In the genomic region with DNA sequence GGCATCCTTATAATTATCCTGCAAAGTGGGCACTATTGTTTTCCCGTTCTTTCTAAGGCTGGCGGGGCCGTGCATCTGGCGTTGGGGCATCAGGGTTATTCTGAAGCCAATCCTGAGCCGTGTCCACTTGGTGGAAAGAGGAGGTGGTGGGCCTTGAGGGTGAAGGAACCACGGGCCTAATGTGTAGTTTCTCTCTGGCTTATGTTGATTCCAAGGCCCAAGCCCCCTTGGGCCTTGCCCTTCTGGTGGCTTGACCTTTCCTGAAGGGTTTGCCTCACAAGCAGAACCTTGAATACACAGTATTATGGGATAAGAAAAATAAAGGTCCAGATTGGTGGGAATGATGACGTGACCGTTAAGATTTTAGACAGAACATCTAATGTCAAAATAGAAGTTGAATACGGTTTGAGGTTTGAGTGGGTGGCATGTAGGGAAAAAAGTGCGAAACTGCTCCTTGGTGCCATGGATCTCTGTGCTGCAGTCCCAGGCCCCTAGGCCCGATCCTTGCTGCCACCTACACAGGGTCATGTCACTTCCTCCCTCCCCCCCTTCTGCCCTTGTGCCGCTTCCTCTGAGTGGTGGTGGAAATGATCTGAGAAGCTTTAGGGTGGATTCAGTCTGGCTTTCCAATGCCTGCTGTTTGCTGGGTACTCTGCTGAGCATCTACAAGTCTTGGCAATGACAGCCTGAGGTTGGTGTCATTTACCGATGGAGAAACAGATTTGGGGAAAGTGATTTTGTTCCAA, we compare ENCODE assay signal across 16 cellular contexts.
DNase-seq lines count a peak whose midpoint lies in the region; ATAC-seq and TF ChIP-seq lines count a peak whose summit lies in the region.
"Had no signal": no experiment of that assay in that cellular context is flagged by ENCODE, and none has a peak within 500 bp of the region (broad histone marks: within the 10 kb centered on the region; RNA-seq: fewer than 3 reads in every experiment).

No MANE protein-coding gene starts in this region.

- H3K27ac ChIP-seq in CD8-positive, alpha-beta memory T cell (ENCODE audit: low read depth, low read length): no peak overlapping the region
- no peak overlapping the region for H3K27ac ChIP-seq in naive thymus-derived CD4-positive, alpha-beta T cell (ENCODE audit: low read depth, low read length)
- H3K27ac ChIP-seq in body of pancreas: no peak overlapping the region
- H3K27ac ChIP-seq: RWPE1, suprapubic skin had no signal

- peaks cover 60 to 87% (median 87%) of the 10 kb centered on the region in 3 donors for H3K4me1 Mint-ChIP-seq in CD8-positive, alpha-beta memory T cell
- H3K4me1 Mint-ChIP-seq in activated T-helper 2 cell treated with anti-CD3 and anti-CD28 coated beads, Interferon-gamma antibody, Interleukin-2, Interleukin-4, amounts not matched to agents 10 μg/mL and 5 μg/mL and 100 μg/mL, durations not matched to agents 14 hours and 24 hours and 36 hours (ENCODE audit: low read depth): peaks cover 24% of the 10 kb centered on the region
- peaks cover 19 to 68% (median 62%) of the 10 kb centered on the region in 7 donors for H3K4me1 Mint-ChIP-seq in naive thymus-derived CD4-positive, alpha-beta T cell

- CTCF ChIA-PET in CD8-positive, alpha-beta memory T cell (lab: Charles Lee): no interaction called here
- CTCF ChIA-PET in naive thymus-derived CD4-positive, alpha-beta T cell (lab: Charles Lee): no interaction called here

- TF ChIP-seq CTCF in body of pancreas (IDR thresholded peaks at IDR 0.05): no peak

- H3K4me3 Mint-ChIP-seq in CD8-positive, alpha-beta memory T cell: peak overlapping the region in 2 of 7 donors; percentile 13 to 38
- H3K4me3 Mint-ChIP-seq in activated T-helper 2 cell treated with anti-CD3 and anti-CD28 coated beads, Interferon-gamma antibody, Interleukin-2, Interleukin-4, amounts not matched to agents 10 μg/mL and 5 μg/mL and 100 μg/mL, durations not matched to agents 14 hours and 24 hours and 36 hours (ENCODE audit: low read depth): no peak overlapping the region
- peak overlapping the region in 2 of 10 donors; percentile 13 to 26 for H3K4me3 Mint-ChIP-seq in naive thymus-derived CD4-positive, alpha-beta T cell

- intact Hi-C loops in activated T-helper 2 cell treated with anti-CD3 and anti-CD28 coated beads, Interferon-gamma antibody, Interleukin-2, Interleukin-4, amounts not matched to agents 10 μg/mL and 5 μg/mL and 100 μg/mL, durations not matched to agents 14 hours and 24 hours and 36 hours (cut with micrococcal nuclease): no loop called here
- intact Hi-C loops in naive thymus-derived CD4-positive, alpha-beta T cell (cut with micrococcal nuclease): no loop called here
- intact Hi-C loops in body of pancreas (cut with DNase I): no loop called here

- H3K27me3 Mint-ChIP-seq in CD8-positive, alpha-beta memory T cell: no peaks in the 10 kb centered on the region
- no peaks in the 10 kb centered on the region for H3K27me3 Mint-ChIP-seq in activated T-helper 2 cell treated with anti-CD3 and anti-CD28 coated beads, Interferon-gamma antibody, Interleukin-2, Interleukin-4, amounts not matched to agents 10 μg/mL and 5 μg/mL and 100 μg/mL, durations not matched to agents 14 hours and 24 hours and 36 hours (ENCODE audit: low read depth)
- H3K27me3 Mint-ChIP-seq in naive thymus-derived CD4-positive, alpha-beta T cell: no peaks in the 10 kb centered on the region

- H3K4me3 ChIP-seq in CD8-positive, alpha-beta memory T cell (ENCODE audit: low read length): no peak overlapping the region
- H3K4me3 ChIP-seq in naive thymus-derived CD4-positive, alpha-beta T cell (ENCODE audit: low read length): no peak overlapping the region
- no peak overlapping the region for H3K4me3 ChIP-seq in body of pancreas
- H3K4me3 ChIP-seq: suprapubic skin had no signal

- H3K9me3 ChIP-seq in CD8-positive, alpha-beta memory T cell (ENCODE audit: low read length): no peaks in the 10 kb centered on the region
- H3K9me3 ChIP-seq in naive thymus-derived CD4-positive, alpha-beta T cell (ENCODE audit: control insufficient read depth in 2 of 3, low read length in 3 of 3): no peaks in the 10 kb centered on the region
- no peaks in the 10 kb centered on the region for H3K9me3 ChIP-seq in body of pancreas
- H3K9me3 ChIP-seq: suprapubic skin had no signal

- peaks cover 14% of the 10 kb centered on the region for H3K36me3 ChIP-seq in CD8-positive, alpha-beta memory T cell (ENCODE audit: insufficient read depth, low read length)
- H3K36me3 ChIP-seq in naive thymus-derived CD4-positive, alpha-beta T cell (ENCODE audit: control insufficient read depth in 2 of 3, insufficient read depth in 3 of 3, low read length in 3 of 3): peaks cover 0 to 44% (median 0%) of the 10 kb centered on the region in 3 experiments
- no peaks in the 10 kb centered on the region for H3K36me3 ChIP-seq in body of pancreas (replicated peaks in 1 of 2; ENCODE audit: insufficient read depth in 1 of 2, low read depth in 2 of 2)

- POLR2A ChIA-PET in CD8-positive, alpha-beta memory T cell (lab: Charles Lee): no interaction called here
- POLR2A ChIA-PET in naive thymus-derived CD4-positive, alpha-beta T cell (lab: Charles Lee): no interaction called here

- H3K36me3 Mint-ChIP-seq in CD8-positive, alpha-beta memory T cell: peaks cover 0 to 84% (median 24%) of the 10 kb centered on the region in 3 donors
- H3K36me3 Mint-ChIP-seq in activated T-helper 2 cell treated with anti-CD3 and anti-CD28 coated beads, Interferon-gamma antibody, Interleukin-2, Interleukin-4, amounts not matched to agents 10 μg/mL and 5 μg/mL and 100 μg/mL, durations not matched to agents 14 hours and 24 hours and 36 hours (ENCODE audit: low read depth): peaks cover 45% of the 10 kb centered on the region
- H3K36me3 Mint-ChIP-seq in naive thymus-derived CD4-positive, alpha-beta T cell: peaks cover 5 to 49% (median 11%) of the 10 kb centered on the region in 5 donors

- no peaks in the 10 kb centered on the region for H3K9me3 Mint-ChIP-seq in CD8-positive, alpha-beta memory T cell
- H3K9me3 Mint-ChIP-seq in activated T-helper 2 cell treated with anti-CD3 and anti-CD28 coated beads, Interferon-gamma antibody, Interleukin-2, Interleukin-4, amounts not matched to agents 10 μg/mL and 5 μg/mL and 100 μg/mL, durations not matched to agents 14 hours and 24 hours and 36 hours: no peaks in the 10 kb centered on the region
- H3K9me3 Mint-ChIP-seq in naive thymus-derived CD4-positive, alpha-beta T cell: no peaks in the 10 kb centered on the region

- H3K27me3 ChIP-seq in CD8-positive, alpha-beta memory T cell (ENCODE audit: insufficient read depth, low read length, poor library complexity, severe bottlenecking): no peaks in the 10 kb centered on the region
- no peaks in the 10 kb centered on the region for H3K27me3 ChIP-seq in naive thymus-derived CD4-positive, alpha-beta T cell (ENCODE audit: control insufficient read depth in 2 of 2, insufficient read depth in 2 of 2, low read length in 2 of 2)
- H3K27me3 ChIP-seq in body of pancreas: no peaks in the 10 kb centered on the region
- H3K27me3 ChIP-seq: suprapubic skin had no signal

- no peaks in the 10 kb centered on the region for H3K4me1 ChIP-seq in CD8-positive, alpha-beta memory T cell (ENCODE audit: insufficient read depth, low read length)
- no peaks in the 10 kb centered on the region for H3K4me1 ChIP-seq in naive thymus-derived CD4-positive, alpha-beta T cell (ENCODE audit: control insufficient read depth in 2 of 2, insufficient read depth in 2 of 2, low read length in 2 of 2)
- H3K4me1 ChIP-seq in body of pancreas: no peaks in the 10 kb centered on the region
- H3K4me1 ChIP-seq: suprapubic skin had no signal

- peak; percentile 51 for DNase-seq in CD1c-positive myeloid dendritic cell (ENCODE audit: extremely low spot score)
- DNase-seq in CD8-positive, alpha-beta memory T cell: peak in 1 of 5 donors; percentile 13
- DNase-seq in activated T-helper 2 cell treated with anti-CD3 and anti-CD28 coated beads, Interferon-gamma antibody, Interleukin-2, Interleukin-4, amounts not matched to agents 10 μg/mL and 5 μg/mL and 100 μg/mL, durations not matched to agents 14 hours and 24 hours and 36 hours (ENCODE audit: low spot score): no peak
- peak in 1 of 9 donors; percentile 18 for DNase-seq in naive thymus-derived CD4-positive, alpha-beta T cell
- DNase-seq in body of pancreas: no peak
- no peak for DNase-seq in foreskin melanocyte
- DNase-seq in Ammon's horn (ENCODE audit: low spot score): no peak
- DNase-seq: Calu3, midbrain, NCI-H1092 treated with DMSO at 0.1 percent for 48 hours, NCI-H2081, NCI-H510A had no signal

- H3K27ac Mint-ChIP-seq in CD8-positive, alpha-beta memory T cell: peak overlapping the region in 5 of 8 donors; percentile 41 to 82 (median 70)
- H3K27ac Mint-ChIP-seq in activated T-helper 2 cell treated with anti-CD3 and anti-CD28 coated beads, Interferon-gamma antibody, Interleukin-2, Interleukin-4, amounts not matched to agents 10 μg/mL and 5 μg/mL and 100 μg/mL, durations not matched to agents 14 hours and 24 hours and 36 hours: peak overlapping the region; percentile 28
- peak overlapping the region in 8 of 9 donors; percentile 36 to 89 (median 62) for H3K27ac Mint-ChIP-seq in naive thymus-derived CD4-positive, alpha-beta T cell

- WGBS in body of pancreas, 2 donors: 88 to 97% methylated on average over 12 to 13 of the region's 13 CpGs

- no peak for TF ChIP-seq POLR2A in body of pancreas (IDR thresholded peaks at IDR 0.05)

- ATAC-seq in naive thymus-derived CD4-positive, alpha-beta T cell: peak; percentile 52
- ATAC-seq in body of pancreas: no peak
- ATAC-seq: esophagus mucosa, left lobe of liver had no signal
